8 cellular contexts compared by ENCODE assay signal in genomic region chr22:30424471-30425326, GRCh38. TPM values are rescaled to one million over a fixed set of nuclear protein-coding genes. Genes with fewer than 3 reads are reported as not detected.
DNase-seq lines count a peak whose midpoint lies in the region; ATAC-seq and FAIRE-seq lines count a peak whose summit lies in the region.

No MANE protein-coding gene starts in this region.

- no peak for FAIRE-seq in small intestine (lab: Jason Lieb, UNC)

- no peaks in the 10 kb centered on the region for H3K9me3 Mint-ChIP-seq in CD8-positive, alpha-beta memory T cell
- no peaks in the 10 kb centered on the region for H3K9me3 Mint-ChIP-seq in activated T-helper 17 cell treated with anti-CD3 and anti-CD28 coated beads, Interleukin-2, amount 50 U/mL, for 72 hours

- H3K4me3 ChIP-seq in CD8-positive, alpha-beta memory T cell (ENCODE audit: low read length) = peak overlapping the region; percentile 73
- peak overlapping the region; percentile 38 for H3K4me3 ChIP-seq in iPS-11a (ENCODE audit: low read depth, low read length)
- peak overlapping the region; percentile 28 to 51 for H3K4me3 ChIP-seq in small intestine (ENCODE audit: low read depth in 1 of 2, low read length in 2 of 2)

- H3K27ac Mint-ChIP-seq in CD8-positive, alpha-beta memory T cell = peak overlapping the region; percentile 93 to 99 (median 98)
- peak overlapping the region; percentile 98 for H3K27ac Mint-ChIP-seq in activated T-helper 17 cell treated with anti-CD3 and anti-CD28 coated beads, Interleukin-2, amount 50 U/mL, for 72 hours

- H3K4me1 ChIP-seq in CD8-positive, alpha-beta memory T cell (ENCODE audit: insufficient read depth, low read length) = peaks cover 44% of the 10 kb centered on the region
- H3K4me1 ChIP-seq in small intestine (ENCODE audit: control insufficient read depth in 2 of 2, insufficient read depth in 1 of 2, low read depth in 1 of 2, low read length in 1 of 2) = peaks cover 5 to 7% of the 10 kb centered on the region in 2 donors

- ATAC-seq in activated T-helper 17 cell treated with anti-CD3 and anti-CD28 coated beads, Interleukin-2, amount 50 U/mL, for 72 hours (replicated peaks) = no peak
- ATAC-seq in HG02678 (IDR thresholded peaks at IDR 0.05; ENCODE audit: unreplicated experiment) = no peak
- no peak for ATAC-seq in GM19351 (IDR thresholded peaks at IDR 0.05; ENCODE audit: unreplicated experiment)
- ATAC-seq in GM19324 (IDR thresholded peaks at IDR 0.05; ENCODE audit: low FRiP score, unreplicated experiment) = no peak

- H3K4me1 Mint-ChIP-seq in CD8-positive, alpha-beta memory T cell = peaks cover 51 to 66% (median 62%) of the 10 kb centered on the region in 3 donors
- H3K4me1 Mint-ChIP-seq in activated T-helper 17 cell treated with anti-CD3 and anti-CD28 coated beads, Interleukin-2, amount 50 U/mL, for 72 hours = peaks cover 23% of the 10 kb centered on the region

- peaks cover 0 to 47% (median 5%) of the 10 kb centered on the region in 3 donors for H3K36me3 Mint-ChIP-seq in CD8-positive, alpha-beta memory T cell
- peaks cover 86% of the 10 kb centered on the region for H3K36me3 Mint-ChIP-seq in activated T-helper 17 cell treated with anti-CD3 and anti-CD28 coated beads, Interleukin-2, amount 50 U/mL, for 72 hours (ENCODE audit: low read depth)

- H3K36me3 ChIP-seq in CD8-positive, alpha-beta memory T cell (ENCODE audit: insufficient read depth, low read length) = no peaks in the 10 kb centered on the region
- H3K36me3 ChIP-seq in small intestine (ENCODE audit: control insufficient read depth in 2 of 2, insufficient read depth in 2 of 2, low read length in 2 of 2) = no peaks in the 10 kb centered on the region

- H3K27me3 ChIP-seq in CD8-positive, alpha-beta memory T cell (ENCODE audit: insufficient read depth, low read length, poor library complexity, severe bottlenecking) = no peaks in the 10 kb centered on the region
- H3K27me3 ChIP-seq in small intestine (ENCODE audit: control insufficient read depth in 2 of 2, insufficient read depth in 2 of 2, low read length in 2 of 2) = no peaks in the 10 kb centered on the region

- CTCF ChIA-PET in CD8-positive, alpha-beta memory T cell (lab: Charles Lee) = interaction anchor here (0.8 to 5.9 kb wide), 15 partner anchors 9 to 320 kb away, joined by 3 to 37 read pairs (median 4); partner anchors contain the start of gene CASTOR1

- POLR2A ChIA-PET in CD8-positive, alpha-beta memory T cell (lab: Charles Lee) = interaction anchor here (0.5 to 3.2 kb wide), 18 partner anchors 10 to 866 kb away, joined by 3 to 16 read pairs (median 3); partner anchors contain the start of genes CASTOR1, CCDC157, RNF215 and SF3A1

- H3K4me3 Mint-ChIP-seq in CD8-positive, alpha-beta memory T cell = peak overlapping the region; percentile 91 to 98 (median 97)
- H3K4me3 Mint-ChIP-seq in activated T-helper 17 cell treated with anti-CD3 and anti-CD28 coated beads, Interleukin-2, amount 50 U/mL, for 72 hours = peak overlapping the region; percentile 88

- no peaks in the 10 kb centered on the region for H3K27me3 Mint-ChIP-seq in CD8-positive, alpha-beta memory T cell
- no peaks in the 10 kb centered on the region for H3K27me3 Mint-ChIP-seq in activated T-helper 17 cell treated with anti-CD3 and anti-CD28 coated beads, Interleukin-2, amount 50 U/mL, for 72 hours

- H3K9me3 ChIP-seq in CD8-positive, alpha-beta memory T cell (ENCODE audit: low read length) = no peaks in the 10 kb centered on the region
- no peaks in the 10 kb centered on the region for H3K9me3 ChIP-seq in small intestine (ENCODE audit: control insufficient read depth, low read depth)

- no peak for DNase-seq in CD8-positive, alpha-beta memory T cell
- peak; percentile 40 for DNase-seq in HT-29 (ENCODE audit: low spot score)
- DNase-seq in small intestine = peak; percentile 47

- WGBS in small intestine, 3 donors = 15 to 36% (median 21%) methylated on average over 21 of the region's 21 CpGs

- peak overlapping the region; percentile 81 for H3K27ac ChIP-seq in CD8-positive, alpha-beta memory T cell (ENCODE audit: low read depth, low read length)
- peak overlapping the region; percentile 66 to 96 for H3K27ac ChIP-seq in small intestine (ENCODE audit: low read depth in 1 of 2, low read length in 1 of 2)

RNA-seq across cellular contexts. Expression of gene MTFP1, which starts 0.9 kb away (rescaled TPM):
- total RNA-seq in CD8-positive, alpha-beta memory T cell = 100 to 1,000 TPM; 104 to 110 TPM
- 43.1 TPM for polyA plus RNA-seq in CD8-positive, alpha-beta memory T cell
- 43.7 and 46.8 TPM in 2 replicates for total RNA-seq in HT-29 (2014; rRNA removed; shearing (Covaris generic))
- total RNA-seq in activated T-helper 17 cell treated with anti-CD3 and anti-CD28 coated beads, Interleukin-2, amount 50 U/mL, for 72 hours = 10 to 100 TPM; 42.4 to 51.3 TPM
- polyA plus RNA-seq in small intestine = 10 to 100 TPM; 19.7 to 36.7 (median 22.4) TPM

RNA-seq across cellular contexts. Expression of gene SEC14L2, which starts 27.9 kb away (rescaled TPM):
- 1 to 10 TPM; 4.4 to 4.9 TPM for total RNA-seq in CD8-positive, alpha-beta memory T cell
- polyA plus RNA-seq in CD8-positive, alpha-beta memory T cell = 4.6 TPM
- 2.2 and 3.0 TPM in 2 replicates for total RNA-seq in HT-29 (2014; rRNA removed; shearing (Covaris generic))
- 10 to 100 TPM; 11.3 to 52.8 TPM for total RNA-seq in activated T-helper 17 cell treated with anti-CD3 and anti-CD28 coated beads, Interleukin-2, amount 50 U/mL, for 72 hours
- 10 to 100 TPM; 24.1 to 57.0 (median 49.4) TPM for polyA plus RNA-seq in small intestine

RNA-seq across cellular contexts. Expression of gene RNF215, which starts 37.5 kb away (rescaled TPM):
- 1 to 10 TPM; 6.3 to 7.9 TPM for total RNA-seq in CD8-positive, alpha-beta memory T cell
- 0.22 TPM for polyA plus RNA-seq in CD8-positive, alpha-beta memory T cell
- 4.8 and 9.5 TPM in 2 replicates for total RNA-seq in HT-29 (2014; rRNA removed; shearing (Covaris generic))
- total RNA-seq in activated T-helper 17 cell treated with anti-CD3 and anti-CD28 coated beads, Interleukin-2, amount 50 U/mL, for 72 hours = 10 to 100 TPM; 10.7 to 18.4 TPM
- 10 to 100 TPM in 1 of 3 donors, 1 to 10 TPM in 2; 3.8 to 12.1 (median 9.0) TPM for polyA plus RNA-seq in small intestine

RNA-seq across cellular contexts. Expression of gene SEC14L3, which starts 47.1 kb away (rescaled TPM):
- total RNA-seq in CD8-positive, alpha-beta memory T cell = not detected
- polyA plus RNA-seq in CD8-positive, alpha-beta memory T cell = not detected
- total RNA-seq in HT-29 (2014; rRNA removed; shearing (Covaris generic)) = not detected in 2 replicates
- not detected for total RNA-seq in activated T-helper 17 cell treated with anti-CD3 and anti-CD28 coated beads, Interleukin-2, amount 50 U/mL, for 72 hours
- polyA plus RNA-seq in small intestine = not detected

Comparison
In these comparisons a context has a peak if more than half of its experiments do, and no peak if none do; other contexts are left out.
1. DNase-seq: peak in HT-29 (single experiment) and small intestine (single experiment); none in CD8-positive, alpha-beta memory T cell (0 of 5).
2. Peak in every context shown above with its lines, with median percentiles within 50 percentile points of each other: H3K4me3 ChIP-seq.